Comparison of ENCODE assay signal across 1 cellular context in the genomic region with DNA sequence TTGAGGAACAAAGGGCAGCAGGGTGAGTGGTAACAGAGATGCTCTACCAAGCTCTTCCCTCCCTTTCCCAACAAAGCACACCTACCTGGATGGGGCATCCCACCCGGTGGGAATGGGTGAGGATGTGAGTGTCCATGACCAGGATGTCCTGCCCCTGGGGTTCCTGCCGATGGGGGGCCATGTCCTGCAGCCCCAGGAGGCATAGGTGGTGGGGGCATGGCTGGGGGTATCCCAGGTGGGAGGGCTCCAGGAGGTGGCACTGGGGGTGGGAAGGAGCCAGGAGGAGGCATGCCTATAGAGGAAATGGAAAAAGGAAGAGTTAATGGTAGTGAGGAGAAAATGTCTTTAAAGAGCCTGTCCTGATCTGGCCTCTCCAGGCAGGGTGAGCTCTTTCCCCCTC.
TF ChIP-seq lines count a peak whose summit lies in the region.

No MANE protein-coding gene starts in this region.

TF ChIP-seq in endothelial cell of umbilical vein, 7 proteins besides CTCF, POLR2A, EP300 and RAD21:
- TF ChIP-seq, protein P1, sequence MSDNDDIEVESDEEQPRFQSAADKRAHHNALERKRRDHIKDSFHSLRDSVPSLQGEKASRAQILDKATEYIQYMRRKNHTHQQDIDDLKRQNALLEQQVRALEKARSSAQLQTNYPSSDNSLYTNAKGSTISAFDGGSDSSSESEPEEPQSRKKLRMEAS (IDR thresholded peaks at IDR 0.05; ENCODE audit: insufficient read depth, insufficient read length), result no peak
- TF ChIP-seq MYC (IDR thresholded peaks at IDR 0.05; ENCODE audit: low read depth, low read length) (no peak), JUN (IDR thresholded peaks at IDR 0.05; ENCODE audit: borderline replicate concordance, insufficient read depth, insufficient read length, low read depth) (no peak)
